In genomic region chr7:13633857-13634256, GRCh38 we compare ENCODE assay signal across 14 cellular contexts.
"Had no signal": no experiment of that assay in that cellular context is flagged by ENCODE, and none has a peak within 500 bp of the region (broad histone marks: within the 10 kb centered on the region; RNA-seq: fewer than 3 reads in every experiment).

No MANE protein-coding gene starts in this region.

- H3K4me1 ChIP-seq: adrenal gland, lower lobe of right lung, neural progenitor cell, vagina had no signal

- H3K9ac ChIP-seq: neural progenitor cell had no signal

- H3K36me3 ChIP-seq: adrenal gland, cardiac muscle cell, lower lobe of right lung, neural progenitor cell, thoracic aorta, vagina had no signal

- H3K4me3 ChIP-seq: adrenal gland, cardiac muscle cell, lower lobe of right lung, neural progenitor cell, thoracic aorta, vagina had no signal

- ATAC-seq: left lobe of liver; lower lobe of right lung; naive thymus-derived CD8-positive, alpha-beta T cell; sciatic nerve had no signal

- H3K27ac ChIP-seq: adrenal gland, cardiac muscle cell, lower lobe of right lung, neural progenitor cell, thoracic aorta, vagina had no signal

- H3K4me2 ChIP-seq: neural progenitor cell had no signal

- H2AFZ ChIP-seq: neural progenitor cell had no signal

- H3K27me3 ChIP-seq: adrenal gland, cardiac muscle cell, neural progenitor cell, vagina had no signal

- DNase-seq: activated CD4-positive, alpha-beta T cell treated with anti-CD3 and anti-CD28 coated beads for 1 hour; activated T-cell treated with anti-CD3 and anti-CD28 coated beads, Interleukin-2, amount 50 U/mL, for 1 hour; adrenal gland; effector CD4-positive, alpha-beta T cell; lower lobe of right lung; naive thymus-derived CD8-positive, alpha-beta T cell; stimulated activated CD4-positive, alpha-beta T cell treated with anti-CD3 and anti-CD28 coated beads, Interleukin-4, amount 100 ng/mL, for 1 hour; stimulated activated naive CD4-positive, alpha-beta T cell had no signal

- H3K9me3 ChIP-seq: lower lobe of right lung, thoracic aorta, vagina had no signal
